In the genomic region with DNA sequence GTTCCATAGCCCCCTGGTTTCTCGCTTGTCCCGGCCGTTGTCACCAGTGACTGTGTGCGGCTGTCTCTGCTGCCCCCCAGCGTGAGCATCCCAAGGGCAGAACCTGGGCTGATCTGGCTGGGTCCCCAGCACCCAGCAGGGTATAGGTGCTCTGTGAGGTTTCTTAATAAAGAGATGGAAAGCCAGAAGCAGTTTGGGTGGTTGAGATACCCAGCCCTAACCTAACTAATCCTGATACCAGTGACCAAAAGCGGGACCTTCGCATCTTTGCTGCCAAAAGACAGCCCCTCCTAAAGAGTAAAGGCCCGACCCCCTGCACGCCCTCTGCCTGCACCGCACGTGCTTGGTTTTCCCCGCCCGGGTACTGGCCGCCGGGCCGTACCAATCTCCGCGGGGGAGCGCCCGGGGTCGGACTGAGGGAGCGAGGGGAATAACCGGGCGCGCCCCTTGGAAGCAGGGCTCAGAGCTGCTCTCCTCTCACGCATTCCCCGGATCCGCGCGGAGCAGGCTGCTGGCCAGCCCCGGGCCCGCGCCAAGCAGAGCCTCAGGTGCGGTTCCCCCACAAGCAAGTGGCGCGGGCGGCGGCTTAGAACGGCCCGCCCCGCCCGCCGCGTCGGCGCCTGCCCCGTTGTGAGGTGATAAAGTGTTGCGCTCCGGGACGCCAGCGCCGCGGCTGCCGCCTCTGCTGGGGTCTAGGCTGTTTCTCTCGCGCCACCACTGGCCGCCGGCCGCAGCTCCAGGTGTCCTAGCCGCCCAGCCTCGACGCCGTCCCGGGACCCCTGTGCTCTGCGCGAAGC, we compare ENCODE assay signal across 8 cellular contexts. TPM values are rescaled to one million over a fixed set of nuclear protein-coding genes. Genes with fewer than 3 reads are reported as not detected.
DNase-seq lines count a peak whose midpoint lies in the region; ATAC-seq and TF ChIP-seq lines count a peak whose summit lies in the region.

A gene with protein sequence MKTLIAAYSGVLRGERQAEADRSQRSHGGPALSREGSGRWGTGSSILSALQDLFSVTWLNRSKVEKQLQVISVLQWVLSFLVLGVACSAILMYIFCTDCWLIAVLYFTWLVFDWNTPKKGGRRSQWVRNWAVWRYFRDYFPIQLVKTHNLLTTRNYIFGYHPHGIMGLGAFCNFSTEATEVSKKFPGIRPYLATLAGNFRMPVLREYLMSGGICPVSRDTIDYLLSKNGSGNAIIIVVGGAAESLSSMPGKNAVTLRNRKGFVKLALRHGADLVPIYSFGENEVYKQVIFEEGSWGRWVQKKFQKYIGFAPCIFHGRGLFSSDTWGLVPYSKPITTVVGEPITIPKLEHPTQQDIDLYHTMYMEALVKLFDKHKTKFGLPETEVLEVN (plus strand): TSS at position 667 of the 797 bp plus-strand sequence. CDS start 214 bp downstream, outside the sequence.

- peaks cover 45% of the 10 kb centered on the region for H3K27me3 ChIP-seq in neuron (ENCODE audit: insufficient read depth, low read length)

- peak within 1 kb of the TSS; percentile 99 for H2AFZ ChIP-seq in neuron (ENCODE audit: low read depth, low read length)

- H3K4me3 ChIP-seq in LNCaP clone FGC (ENCODE audit: low read depth, low read length) (peak within 1 kb of the TSS; percentile 71), fibroblast of villous mesenchyme (ENCODE audit: low read depth, low read length) (peak within 1 kb of the TSS; percentile 54), neuron (ENCODE audit: low read length) (peak within 1 kb of the TSS; percentile 35)

- peak; percentile 41 for TF ChIP-seq CTCF in LNCaP clone FGC (IDR thresholded peaks at IDR 0.05; ENCODE audit: control insufficient read depth, extremely low read depth, insufficient read depth)
- no peak for TF ChIP-seq CTCF in fibroblast of villous mesenchyme (IDR thresholded peaks at IDR 0.05; ENCODE audit: insufficient read depth, low read depth, low read length)
- no peak for TF ChIP-seq CTCF in subcutaneous adipose tissue (IDR thresholded peaks at IDR 0.05; ENCODE audit: low read depth)

- H3K27me3 Mint-ChIP-seq in activated T-helper 17 cell treated with anti-CD3 and anti-CD28 coated beads, Interleukin-2, amount 50 U/mL, for 72 hours = peaks cover 3% of the 10 kb centered on the region

- no peaks in the 10 kb centered on the region for H3K36me3 Mint-ChIP-seq in activated T-helper 17 cell treated with anti-CD3 and anti-CD28 coated beads, Interleukin-2, amount 50 U/mL, for 72 hours (ENCODE audit: low read depth)

- peak; percentile 70 for DNase-seq in EL
- DNase-seq in H4 (ENCODE audit: low spot score) = peak; percentile 48
- DNase-seq in LNCaP clone FGC (ENCODE audit: low read depth) = peak; percentile 36
- DNase-seq in RPMI8226 = peak; percentile 95
- peak; percentile 56 for DNase-seq in fibroblast of villous mesenchyme (ENCODE audit: low read depth)

- H3K9me3 ChIP-seq in neuron (ENCODE audit: low read length) = no peaks in the 10 kb centered on the region

- peaks cover 7% of the 10 kb centered on the region for H3K4me1 ChIP-seq in neuron (ENCODE audit: insufficient read depth, low read length)

- peaks cover 9% of the 10 kb centered on the region for H3K4me1 Mint-ChIP-seq in activated T-helper 17 cell treated with anti-CD3 and anti-CD28 coated beads, Interleukin-2, amount 50 U/mL, for 72 hours

- peak; percentile 89 for ATAC-seq in activated T-helper 17 cell treated with anti-CD3 and anti-CD28 coated beads, Interleukin-2, amount 50 U/mL, for 72 hours (replicated peaks)

- H3K27ac Mint-ChIP-seq in activated T-helper 17 cell treated with anti-CD3 and anti-CD28 coated beads, Interleukin-2, amount 50 U/mL, for 72 hours = peak within 1 kb of the TSS; percentile 64

- H3K4me3 Mint-ChIP-seq in activated T-helper 17 cell treated with anti-CD3 and anti-CD28 coated beads, Interleukin-2, amount 50 U/mL, for 72 hours = peak within 1 kb of the TSS; percentile 75

- H3K9me3 Mint-ChIP-seq in activated T-helper 17 cell treated with anti-CD3 and anti-CD28 coated beads, Interleukin-2, amount 50 U/mL, for 72 hours = no peaks in the 10 kb centered on the region

- no peaks in the 10 kb centered on the region for H3K36me3 ChIP-seq in neuron (ENCODE audit: insufficient read depth, low read length)

RNA-seq across cellular contexts. Expression of the gene that starts here (rescaled TPM):
- 8.1 and 11.3 TPM in 2 replicates for total RNA-seq in H4 (2014; rRNA removed; shearing (Covaris generic))
- total RNA-seq in activated T-helper 17 cell treated with anti-CD3 and anti-CD28 coated beads, Interleukin-2, amount 50 U/mL, for 72 hours = 1 to 10 TPM; 2.4 to 2.8 TPM
- total RNA-seq in fibroblast of villous mesenchyme = 0.32 and 0.43 TPM in 2 replicates
- total RNA-seq in subcutaneous adipose tissue = 100 to 1,000 TPM in 2 of 4 donors, 10 to 100 TPM in 2; 63.0 to 829 (median 89.6) TPM

Comparison
In these comparisons a context has a peak if more than half of its experiments do, and no peak if none do; other contexts are left out.
1. Peak in every context shown above with its lines: DNase-seq, ATAC-seq and H3K4me3 ChIP-seq.
2. Peak in DNase-seq and H3K4me3 ChIP-seq in fibroblast of villous mesenchyme; RNA of the gene not detected or under 1 TPM.
3. DNase-seq: peak in every context shown above with its lines; median percentile 95 in RPMI8226; 70 in EL; 56 in fibroblast of villous mesenchyme; 48 in H4; 36 in LNCaP clone FGC.